10 cellular contexts compared by ENCODE assay signal in genomic region chr13:46666727-46667456, GRCh38.
A peak's percentile ranks its signal among the peaks of the same experiment; 100 is the strongest.
DNase-seq lines count a peak whose midpoint lies in the region; ATAC-seq and TF ChIP-seq lines count a peak whose summit lies in the region.
"Had no signal": no experiment of that assay in that cellular context is flagged by ENCODE, and none has a peak within 500 bp of the region (broad histone marks: within the 10 kb centered on the region; RNA-seq: fewer than 3 reads in every experiment).

No MANE protein-coding gene starts in this region.

- H3K4me1 ChIP-seq in skeletal muscle tissue (ENCODE audit: control insufficient read depth in 3 of 3, insufficient read depth in 3 of 3, low read length in 3 of 3) (peaks cover 9 to 19% (median 9%) of the 10 kb centered on the region in 3 donors), PC-3 (ENCODE audit: insufficient read depth, low read length) (peaks cover 26% of the 10 kb centered on the region)

- H3K4me3 ChIP-seq in epithelial cell of proximal tubule (ENCODE audit: low read depth, low read length) (no peak overlapping the region), skeletal muscle tissue (ENCODE audit: low read length in 3 of 3) (no peak overlapping the region), PC-3 (ENCODE audit: low read length) (no peak overlapping the region)
- H3K4me3 ChIP-seq: PC-9 had no signal

- H3K9ac ChIP-seq in skeletal muscle tissue (ENCODE audit: low read depth in 1 of 3, low read length in 3 of 3) = no peak overlapping the region
- no peak overlapping the region for H3K9ac ChIP-seq in PC-3 (ENCODE audit: low read length)

- ATAC-seq in GM21423 (IDR thresholded peaks at IDR 0.05; ENCODE audit: unreplicated experiment) = no peak
- no peak for ATAC-seq in PC-3

- H3K36me3 ChIP-seq in skeletal muscle tissue (ENCODE audit: control insufficient read depth in 3 of 3, insufficient read depth in 3 of 3, low read length in 3 of 3) (peaks cover 0 to 4% (median 0%) of the 10 kb centered on the region in 3 donors), PC-3 (ENCODE audit: low read depth, low read length) (no peaks in the 10 kb centered on the region)

- peaks cover 3% of the 10 kb centered on the region for H3F3A ChIP-seq in PC-3 (ENCODE audit: low read length, unreplicated experiment)

- H2AFZ ChIP-seq in PC-3 (ENCODE audit: low read length) = no peak overlapping the region
- H2AFZ ChIP-seq: PC-9 had no signal

- H4K20me1 ChIP-seq in PC-3 (ENCODE audit: low read length) = peaks cover 4% of the 10 kb centered on the region; the same call in 1 of the 2 replicates

- POLR2A ChIA-PET in PC-3 (lab: Charles Lee; ENCODE audit: unreplicated experiment) = no interaction called here

- H3K9me2 ChIP-seq in PC-3 (replicated peaks; ENCODE audit: low read length) = no peaks in the 10 kb centered on the region

- TF ChIP-seq CTCF in GM12872 (IDR thresholded peaks at IDR 0.05; ENCODE audit: insufficient read depth, low read depth, low read length) (peak; percentile 39; the same call in 2 of the 3 replicates), epithelial cell of proximal tubule (conservative IDR thresholded peaks at IDR 0.05; ENCODE audit: low read depth, low read length) (peak; percentile 24), PC-3 (conservative IDR thresholded peaks at IDR 0.05; ENCODE audit: low read depth, low read length) (no peak)

- BruUV-seq in PC-3 (replicated peaks; lab: Mats Ljungman, UMichigan) = no TSS peak

- DNase-seq in NCI-H146 treated with DMSO at 0.1 percent for 48 hours (lab: John Stamatoyannopoulos, UW; ENCODE audit: unreplicated experiment) (peak; percentile 10), epithelial cell of proximal tubule (ENCODE audit: low read depth) (no peak), DMS79 treated with DMSO at 0.1 percent for 48 hours (lab: John Stamatoyannopoulos, UW) (no peak), superior temporal gyrus (ENCODE audit: extremely low spot score) (no peak), PC-3 (no peak)
- DNase-seq: activated gamma-delta T cell, PC-9 had no signal

- no peak overlapping the region for H3K4me2 ChIP-seq in PC-3 (ENCODE audit: low read length)
- H3K4me2 ChIP-seq: PC-9 had no signal

- H3K79me2 ChIP-seq in PC-3 (ENCODE audit: low read length) = peaks cover 10% of the 10 kb centered on the region; the same call in 1 of the 2 replicates

- H3K9me3 ChIP-seq in skeletal muscle tissue (ENCODE audit: control insufficient read depth in 3 of 3, low read length in 3 of 3) = no peaks in the 10 kb centered on the region
- no peaks in the 10 kb centered on the region for H3K9me3 ChIP-seq in PC-3 (ENCODE audit: low read length)

- H3K27ac ChIP-seq in skeletal muscle tissue (ENCODE audit: low read depth, low read length) (peak overlapping the region; percentile 4), PC-3 (ENCODE audit: low read length) (no peak overlapping the region)
- H3K27ac ChIP-seq: PC-9 had no signal

- CTCF ChIA-PET in PC-3 (lab: Charles Lee) = no interaction called here

- intact Hi-C loops in PC-3 (cut with micrococcal nuclease) = loop anchor here (10.0 kb wide), 1 partner anchor 112 kb away; the partner anchor contains the start of gene LRCH1

- no peaks in the 10 kb centered on the region for H3K27me3 ChIP-seq in skeletal muscle tissue (ENCODE audit: control insufficient read depth in 3 of 3, insufficient read depth in 3 of 3, low read length in 3 of 3)
- no peaks in the 10 kb centered on the region for H3K27me3 ChIP-seq in PC-3 (ENCODE audit: low read length)
